1 cellular context compared by ENCODE assay signal in genomic region chr4:2833671-2834000, GRCh38.
TF ChIP-seq lines count a peak whose summit lies in the region.

No MANE protein-coding gene starts in this region.

TF ChIP-seq in GM23338, 12 proteins besides CTCF, POLR2A, EP300 and RAD21 (continued from another document):
- TF ChIP-seq ETS1 (IDR thresholded peaks at IDR 0.05) = no peak
- no peak for TF ChIP-seq REST (IDR thresholded peaks at IDR 0.05; ENCODE audit: unreplicated experiment)
- TF ChIP-seq ZNF462 (CRISPR knock-in tag; IDR thresholded peaks at IDR 0.05) = no peak
- no peak for TF ChIP-seq EZH2 (IDR thresholded peaks at IDR 0.05; ENCODE audit: low read depth, unreplicated experiment)
- no peak for TF ChIP-seq CREB1 (CRISPR knock-in tag; IDR thresholded peaks at IDR 0.05; ENCODE audit: low read depth)
- TF ChIP-seq ZNF331 (CRISPR knock-in tag; IDR thresholded peaks at IDR 0.05; ENCODE audit: low read depth) = no peak
- TF ChIP-seq STAT1 (IDR thresholded peaks at IDR 0.05; ENCODE audit: unreplicated experiment) = no peak
